9 cellular contexts compared by ENCODE assay signal in genomic region chr9:116152941-116153764, GRCh38. TPM values are rescaled to one million over a fixed set of nuclear protein-coding genes. Genes with fewer than 3 reads are reported as not detected.
DNase-seq lines count a peak whose midpoint lies in the region; ATAC-seq, FAIRE-seq and TF ChIP-seq lines count a peak whose summit lies in the region.
"Had no signal": no experiment of that assay in that cellular context is flagged by ENCODE, and none has a peak within 500 bp of the region (broad histone marks: within the 10 kb centered on the region; RNA-seq: fewer than 3 reads in every experiment).

No MANE protein-coding gene starts in this region.

- H3K4me3 ChIP-seq in right atrium auricular region: peak overlapping the region; percentile 59 to 64
- H3K4me3 ChIP-seq in gastrocnemius medialis: peak overlapping the region in 3 of 4 donors; percentile 41 to 55 (median 52)

- intact Hi-C loops in gastrocnemius medialis (cut with DNase I; ENCODE audit: low total_unique reads): loop anchor here (5.0 to 10.0 kb wide), 5 partner anchors 162 to 561 kb away; no protein-coding TSS in a partner anchor

- in situ Hi-C loops in gastrocnemius medialis (cut with MboI; ENCODE audit: low sequenced_read_pairs in 4 of 4): loop anchor here (10.0 to 25.0 kb wide), 7 partner anchors 209 to 566 kb away; no protein-coding TSS in a partner anchor

- no peaks in the 10 kb centered on the region for H3K27me3 ChIP-seq in right atrium auricular region
- H3K27me3 ChIP-seq in gastrocnemius medialis: peaks cover 0 to 17% (median 0%) of the 10 kb centered on the region in 3 donors

- TF ChIP-seq POLR2A in H54 (IDR thresholded peaks at IDR 0.05; ENCODE audit: low read depth, low read length) (no peak), gastrocnemius medialis (IDR thresholded peaks at IDR 0.05) (no peak)

- peak; percentile 72 for DNase-seq in H54 (ENCODE audit: insufficient read length, low spot score)
- DNase-seq in right atrium auricular region (ENCODE audit: low spot score): no peak
- DNase-seq in gastrocnemius medialis: no peak
- DNase-seq in HT-29 (ENCODE audit: low spot score): no peak
- no peak for DNase-seq in NCI-H2107 (lab: John Stamatoyannopoulos, UW)

- peak; percentile 80 for FAIRE-seq in H54 (lab: Jason Lieb, UNC)
- FAIRE-seq in TTC549 (lab: Jason Lieb, UNC): peak; percentile 61

- ATAC-seq in gastrocnemius medialis: no peak
- ATAC-seq in HG03432 (IDR thresholded peaks at IDR 0.05; ENCODE audit: unreplicated experiment): no peak
- ATAC-seq in HG02571 (IDR thresholded peaks at IDR 0.05; ENCODE audit: unreplicated experiment): no peak

- no peak for TF ChIP-seq CTCF in right atrium auricular region (IDR thresholded peaks at IDR 0.05)
- no peak for TF ChIP-seq CTCF in gastrocnemius medialis (IDR thresholded peaks at IDR 0.05 in 4 of 5, conservative IDR thresholded peaks at IDR 0.05 in 1 of 5)

- peaks cover 0 to 29% of the 10 kb centered on the region in 2 donors for H3K4me1 ChIP-seq in right atrium auricular region
- peaks cover 18 to 37% of the 10 kb centered on the region in 2 donors for H3K4me1 ChIP-seq in gastrocnemius medialis

- H3K36me3 ChIP-seq in right atrium auricular region (no peaks in the 10 kb centered on the region), gastrocnemius medialis (no peaks in the 10 kb centered on the region)

- H3K27ac ChIP-seq in right atrium auricular region (peak overlapping the region; percentile 68 to 69), gastrocnemius medialis (peak overlapping the region; percentile 3 to 47 (median 24))

- H3K9me3 ChIP-seq in right atrium auricular region: no peaks in the 10 kb centered on the region
- H3K9me3 ChIP-seq in gastrocnemius medialis: no peaks in the 10 kb centered on the region

RNA-seq across cellular contexts. Expression of gene PAPPA, which starts 0.4 kb away (rescaled TPM):
- total RNA-seq in right atrium auricular region (1 to 10 TPM; 1.8 to 5.7 TPM), gastrocnemius medialis (1 to 10 TPM in 3 of 4 donors, under 1 TPM in 1; 0.56 to 2.1 (median 1.4) TPM)
- not detected in 2 replicates for total RNA-seq in HT-29 (2014; rRNA removed; shearing (Covaris generic))
- total RNA-seq: OCI-LY7 had no signal
